In the genomic region with DNA sequence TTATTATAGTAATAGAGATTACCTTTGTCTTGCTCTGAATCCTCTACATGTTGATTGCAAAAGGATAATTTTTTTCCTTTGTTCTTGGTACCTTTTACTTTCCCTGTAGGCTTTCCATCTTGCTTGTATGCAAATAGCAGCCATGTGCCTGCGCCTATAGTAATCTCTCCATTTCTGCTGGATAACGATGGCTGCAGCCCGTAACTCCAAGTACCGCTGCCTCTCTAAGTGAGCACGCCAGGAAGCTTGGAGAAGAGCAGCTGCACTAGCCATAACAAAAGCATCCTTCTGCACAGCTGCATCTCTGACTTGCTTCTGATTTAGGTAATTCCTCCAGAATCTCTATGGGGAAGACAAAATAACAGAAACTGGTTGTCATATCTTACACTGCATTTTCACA, we compare ENCODE assay signal across 23 cellular contexts.
"Had no signal": no experiment of that assay in that cellular context is flagged by ENCODE, and none has a peak within 500 bp of the region (broad histone marks: within the 10 kb centered on the region; RNA-seq: fewer than 3 reads in every experiment).

No MANE protein-coding gene starts in this region.

- H3K9me3 ChIP-seq: body of pancreas, esophagus muscularis mucosa, pancreas, psoas muscle, sigmoid colon, uterus had no signal

- H3K4me1 ChIP-seq: adrenal gland, body of pancreas, esophagus muscularis mucosa, foreskin keratinocyte, pancreas, psoas muscle, sigmoid colon, uterus had no signal

- H3K27ac ChIP-seq: adrenal gland, body of pancreas, esophagus muscularis mucosa, foreskin keratinocyte, pancreas, psoas muscle, sigmoid colon, uterus, VCaP had no signal

- DNase-seq: activated CD4-positive, alpha-beta memory T cell treated with anti-CD3 and anti-CD28 coated beads for 36 hours; activated CD4-positive, alpha-beta T cell treated with anti-CD3 and anti-CD28 coated beads for 48 hours; activated naive CD4-positive, alpha-beta T cell treated with anti-CD3 and anti-CD28 coated beads for 36 hours; activated naive CD8-positive, alpha-beta T cell treated with anti-CD3 and anti-CD28 coated beads for 36 hours; activated T-cell treated with anti-CD3 and anti-CD28 coated beads, Interleukin-2, amount 50 U/mL, for 48 hours; adrenal gland; aorta; body of pancreas; dermis blood vessel endothelial cell; effector CD4-positive, alpha-beta T cell; foreskin keratinocyte; left cardiac atrium; mammary epithelial cell; naive thymus-derived CD4-positive, alpha-beta T cell; pancreas; psoas muscle; sigmoid colon; small intestine; stimulated activated CD4-positive, alpha-beta T cell treated with anti-CD3 and anti-CD28 coated beads, Interleukin-4, amount 100 ng/mL, for 24 hours; T-helper 9 cell; uterus had no signal

- H3K4me3 ChIP-seq: adrenal gland, body of pancreas, esophagus muscularis mucosa, pancreas, psoas muscle, sigmoid colon, uterus had no signal

- H3K27me3 ChIP-seq: adrenal gland, body of pancreas, esophagus muscularis mucosa, foreskin keratinocyte, pancreas, sigmoid colon, uterus had no signal

- H3K36me3 ChIP-seq: uterus had no signal
